13 cellular contexts compared by ENCODE assay signal in genomic region chr7:137993395-137993743, GRCh38. TPM values are rescaled to one million over a fixed set of nuclear protein-coding genes. Genes with fewer than 3 reads are reported as not detected.
DNase-seq lines count a peak whose midpoint lies in the region; ATAC-seq and TF ChIP-seq lines count a peak whose summit lies in the region.
"Had no signal": no experiment of that assay in that cellular context is flagged by ENCODE, and none has a peak within 500 bp of the region (broad histone marks: within the 10 kb centered on the region; RNA-seq: fewer than 3 reads in every experiment).

No MANE protein-coding gene starts in this region.

- DNase-seq in CD4-positive, CD25-positive, alpha-beta regulatory T cell = no peak
- no peak for DNase-seq in RWPE2 (ENCODE audit: low spot score)
- DNase-seq in fibroblast of lung (ENCODE audit: low read depth in 2 of 2) = no peak
- no peak for DNase-seq in sigmoid colon
- DNase-seq in DMS53 treated with DMSO at 0.1 percent for 48 hours (lab: John Stamatoyannopoulos, UW; ENCODE audit: unreplicated experiment) = no peak
- no peak for DNase-seq in NCI-H1092 (lab: John Stamatoyannopoulos, UW)
- no peak for DNase-seq in effector memory CD4-positive, alpha-beta T cell
- DNase-seq in NCI-H510A treated with DMSO at 0.1 percent for 48 hours (lab: John Stamatoyannopoulos, UW) = no peak
- DNase-seq: activated naive CD8-positive, alpha-beta T cell treated with anti-CD3 and anti-CD28 coated beads, Interleukin-2, amount 50 U/mL, for 24 hours; endodermal cell; NCI-H1048; NCI-H524 treated with DMSO at 0.1 percent for 48 hours had no signal

- H3K9me3 ChIP-seq in CD4-positive, CD25-positive, alpha-beta regulatory T cell (ENCODE audit: control insufficient read depth in 2 of 2, low read length in 2 of 2) = no peaks in the 10 kb centered on the region
- H3K9me3 ChIP-seq in RWPE2 (ENCODE audit: severe bottlenecking) (no peaks in the 10 kb centered on the region), fibroblast of lung (ENCODE audit: control insufficient read depth, insufficient read depth, low read depth, low read length) (no peaks in the 10 kb centered on the region), sigmoid colon (no peaks in the 10 kb centered on the region)
- no peaks in the 10 kb centered on the region for H3K9me3 ChIP-seq in effector memory CD4-positive, alpha-beta T cell (ENCODE audit: control insufficient read depth, low read length)

- no peak for ATAC-seq in CD4-positive, CD25-positive, alpha-beta regulatory T cell (ENCODE audit: low read depth in 2 of 2)
- no peak for ATAC-seq in RWPE2 (ENCODE audit: low read depth)

- peaks cover 73% of the 10 kb centered on the region for H3K79me2 ChIP-seq in fibroblast of lung (ENCODE audit: control insufficient read depth, insufficient read depth, low read length)

- H3K36me3 Mint-ChIP-seq in CD4-positive, CD25-positive, alpha-beta regulatory T cell = peaks cover 9% of the 10 kb centered on the region

- peak overlapping the region in 1 of 4 donors; percentile 59 for H3K4me3 Mint-ChIP-seq in CD4-positive, CD25-positive, alpha-beta regulatory T cell
- H3K4me3 Mint-ChIP-seq: activated naive CD8-positive, alpha-beta T cell treated with anti-CD3 and anti-CD28 coated beads, Interleukin-2, amount 50 U/mL, for 24 hours; endodermal cell; neural progenitor cell had no signal

- no peak overlapping the region for H3K4me3 ChIP-seq in CD4-positive, CD25-positive, alpha-beta regulatory T cell (ENCODE audit: low read depth, low read length)
- H3K4me3 ChIP-seq in RWPE2 (ENCODE audit: severe bottlenecking) (no peak overlapping the region), fibroblast of lung (replicated peaks in 1 of 4; ENCODE audit: control extremely low read depth in 1 of 4, insufficient read depth in 1 of 4, low read depth in 3 of 4, low read length in 4 of 4) (no peak overlapping the region), sigmoid colon (no peak overlapping the region)
- H3K4me3 ChIP-seq in effector memory CD4-positive, alpha-beta T cell (ENCODE audit: insufficient read depth, low read depth, low read length, poor library complexity, severe bottlenecking) = no peak overlapping the region
- H3K4me3 ChIP-seq: neural progenitor cell had no signal

- H3K36me3 ChIP-seq in CD4-positive, CD25-positive, alpha-beta regulatory T cell (ENCODE audit: control insufficient read depth, insufficient read depth, low read length) = no peaks in the 10 kb centered on the region
- peaks cover 22% of the 10 kb centered on the region for H3K36me3 ChIP-seq in RWPE2 (ENCODE audit: low read depth)
- no peaks in the 10 kb centered on the region for H3K36me3 ChIP-seq in fibroblast of lung (ENCODE audit: control insufficient read depth, insufficient read depth, low read length)
- H3K36me3 ChIP-seq in sigmoid colon = no peaks in the 10 kb centered on the region
- no peaks in the 10 kb centered on the region for H3K36me3 ChIP-seq in effector memory CD4-positive, alpha-beta T cell (ENCODE audit: control insufficient read depth, insufficient read depth, low read length)
- H3K36me3 ChIP-seq: neural progenitor cell had no signal

- no peak overlapping the region for H3K27ac ChIP-seq in CD4-positive, CD25-positive, alpha-beta regulatory T cell (ENCODE audit: insufficient read depth, low read length, poor library complexity, severe bottlenecking)
- H3K27ac ChIP-seq in RWPE2 (ENCODE audit: poor library complexity, severe bottlenecking) = peak overlapping the region; percentile 92
- peak overlapping the region; percentile 85 for H3K27ac ChIP-seq in fibroblast of lung (ENCODE audit: insufficient read depth, low read length)
- peak overlapping the region; percentile 68 to 99 (median 86) for H3K27ac ChIP-seq in sigmoid colon
- H3K27ac ChIP-seq in effector memory CD4-positive, alpha-beta T cell (ENCODE audit: insufficient read depth, low read length, poor library complexity, severe bottlenecking) = no peak overlapping the region
- H3K27ac ChIP-seq: neural progenitor cell had no signal

- no peak for TF ChIP-seq POLR2A in sigmoid colon (IDR thresholded peaks at IDR 0.05)

- intact Hi-C loops in sigmoid colon (cut with DNase I) = loop anchor here (2.0 to 10.0 kb wide), 2 partner anchors 41 to 1959 kb away; no protein-coding TSS in a partner anchor

- H3K4me1 ChIP-seq in CD4-positive, CD25-positive, alpha-beta regulatory T cell (ENCODE audit: control insufficient read depth, insufficient read depth, low read length, poor library complexity, severe bottlenecking) = peaks cover 3% of the 10 kb centered on the region
- H3K4me1 ChIP-seq in RWPE2 (ENCODE audit: insufficient read depth, poor library complexity, severe bottlenecking) = peaks cover 38% of the 10 kb centered on the region
- peaks cover 29% of the 10 kb centered on the region for H3K4me1 ChIP-seq in fibroblast of lung (ENCODE audit: control insufficient read depth, extremely low read depth, insufficient read depth, low read length)
- H3K4me1 ChIP-seq in sigmoid colon = peaks cover 0 to 98% (median 97%) of the 10 kb centered on the region in 4 donors
- peaks cover 2% of the 10 kb centered on the region for H3K4me1 ChIP-seq in effector memory CD4-positive, alpha-beta T cell (ENCODE audit: control insufficient read depth, insufficient read depth, low read length, poor library complexity, severe bottlenecking)

- H3K9ac ChIP-seq in fibroblast of lung (ENCODE audit: insufficient read depth, low read length) = no peak overlapping the region
- H3K9ac ChIP-seq: neural progenitor cell had no signal

- TF ChIP-seq CTCF in RWPE2 (IDR thresholded peaks at IDR 0.05; ENCODE audit: poor library complexity, severe bottlenecking) (no peak), fibroblast of lung (conservative IDR thresholded peaks at IDR 0.05 in 1 of 2, IDR thresholded peaks at IDR 0.05 in 1 of 2; ENCODE audit: low read depth in 1 of 2, low read length in 2 of 2) (no peak), sigmoid colon (IDR thresholded peaks at IDR 0.05) (no peak)

- peak overlapping the region in 2 of 3 donors; percentile 15 to 84 for H3K27ac Mint-ChIP-seq in CD4-positive, CD25-positive, alpha-beta regulatory T cell
- H3K27ac Mint-ChIP-seq: endodermal cell, neural progenitor cell had no signal

- peak overlapping the region; percentile 29 for H3K4me2 ChIP-seq in fibroblast of lung (ENCODE audit: extremely low read depth, insufficient read depth, low read length)
- H3K4me2 ChIP-seq: neural progenitor cell had no signal

- peaks cover 18 to 49% (median 30%) of the 10 kb centered on the region in 4 donors for H3K4me1 Mint-ChIP-seq in CD4-positive, CD25-positive, alpha-beta regulatory T cell

- no peaks in the 10 kb centered on the region for H3K27me3 Mint-ChIP-seq in CD4-positive, CD25-positive, alpha-beta regulatory T cell
- H3K27me3 Mint-ChIP-seq: activated naive CD8-positive, alpha-beta T cell treated with anti-CD3 and anti-CD28 coated beads, Interleukin-2, amount 50 U/mL, for 24 hours had no signal

- no peak overlapping the region for H2AFZ ChIP-seq in fibroblast of lung (ENCODE audit: low read length)
- H2AFZ ChIP-seq: neural progenitor cell had no signal

- no peak for TF ChIP-seq EP300 in sigmoid colon (IDR thresholded peaks at IDR 0.05)

- no peaks in the 10 kb centered on the region for H3K27me3 ChIP-seq in CD4-positive, CD25-positive, alpha-beta regulatory T cell (ENCODE audit: control insufficient read depth, insufficient read depth, low read length)
- no peaks in the 10 kb centered on the region for H3K27me3 ChIP-seq in RWPE2 (ENCODE audit: insufficient read depth, poor library complexity, severe bottlenecking)
- H3K27me3 ChIP-seq in fibroblast of lung (ENCODE audit: control insufficient read depth, insufficient read depth, low read length) = no peaks in the 10 kb centered on the region
- no peaks in the 10 kb centered on the region for H3K27me3 ChIP-seq in sigmoid colon
- no peaks in the 10 kb centered on the region for H3K27me3 ChIP-seq in effector memory CD4-positive, alpha-beta T cell (replicated peaks; ENCODE audit: control insufficient read depth, insufficient read depth, low read length, poor library complexity, severe bottlenecking)
- H3K27me3 ChIP-seq: neural progenitor cell had no signal

- H4K20me1 ChIP-seq in fibroblast of lung (ENCODE audit: control insufficient read depth, extremely low read depth, insufficient read depth, low read length) = no peaks in the 10 kb centered on the region

- 88 to 91% methylated on average over 6 of the region's 6 CpGs for WGBS in sigmoid colon, 2 donors

- no peaks in the 10 kb centered on the region for H3K9me3 Mint-ChIP-seq in CD4-positive, CD25-positive, alpha-beta regulatory T cell
- H3K9me3 Mint-ChIP-seq: activated naive CD8-positive, alpha-beta T cell treated with anti-CD3 and anti-CD28 coated beads, Interleukin-2, amount 50 U/mL, for 24 hours; endodermal cell had no signal

RNA-seq across cellular contexts. Expression of gene CREB3L2, which starts 8.5 kb away (rescaled TPM):
- total RNA-seq in CD4-positive, CD25-positive, alpha-beta regulatory T cell = 27.3 TPM
- polyA plus RNA-seq in CD4-positive, CD25-positive, alpha-beta regulatory T cell = 10 to 100 TPM; 12.0 to 16.0 (median 14.5) TPM
- 12.6 and 39.3 TPM in 2 replicates for total RNA-seq in fibroblast of lung
- 57.9 and 63.7 TPM in 2 replicates for polyA plus RNA-seq in fibroblast of lung
- 37.1 and 49.5 TPM in 2 replicates for polyA plus RNA-seq in fibroblast of lung (2012)
- polyA minus RNA-seq in fibroblast of lung (ENCODE audit: low replicate concordance) = 96.9 and 155 TPM in 2 replicates
- 10 to 100 TPM; 26.0 to 41.3 (median 30.2) TPM for total RNA-seq in sigmoid colon
- 10 to 100 TPM in 1 of 3 donors, 1 to 10 TPM in 2; 3.0 to 15.6 (median 4.4) TPM for polyA plus RNA-seq in sigmoid colon

Comparison
In these comparisons a context has a peak if more than half of its experiments do, and no peak if none do; other contexts are left out.
1. H3K27ac ChIP-seq: peak in RWPE2 (single experiment), fibroblast of lung (single experiment) and sigmoid colon (4 of 4); none in CD4-positive, CD25-positive, alpha-beta regulatory T cell (single experiment) and effector memory CD4-positive, alpha-beta T cell (single experiment).